2 cellular contexts compared by ENCODE assay signal in genomic region chr20:50515471-50516106, GRCh38.
TF ChIP-seq lines count a peak whose summit lies in the region.

No MANE protein-coding gene starts in this region.

TF ChIP-seq in GM12878, 131 proteins besides CTCF, POLR2A, EP300 and RAD21:
- 0 out of 2 replicates have a peak, but pooled peaks have one; percentile 12 for TF ChIP-seq BACH1 (IDR thresholded peaks at IDR 0.05; ENCODE audit: borderline replicate concordance)
- TF ChIP-seq HCFC1 (IDR thresholded peaks at IDR 0.05; ENCODE audit: low read length): no peak
- TF ChIP-seq NR2F1 (conservative IDR thresholded peaks at IDR 0.05): 0 out of 2 replicates have a peak, but pooled peaks have one; percentile 12
- TF ChIP-seq BCL11A (IDR thresholded peaks at IDR 0.05; ENCODE audit: low read depth, low read length): peak; percentile 10; the same call in 1 of the 2 replicates
- TF ChIP-seq ZBTB11 (CRISPR knock-in tag; IDR thresholded peaks at IDR 0.05): no peak

TF ChIP-seq in GM23338, 12 proteins besides CTCF, POLR2A, EP300 and RAD21:
- TF ChIP-seq ETS1 (IDR thresholded peaks at IDR 0.05) (no peak), ZNF331 (CRISPR knock-in tag; IDR thresholded peaks at IDR 0.05; ENCODE audit: low read depth) (no peak), EZH2phosphoT487 (IDR thresholded peaks at IDR 0.05; ENCODE audit: unreplicated experiment) (no peak), REST (IDR thresholded peaks at IDR 0.05; ENCODE audit: unreplicated experiment) (no peak), POLR2AphosphoS5 (IDR thresholded peaks at IDR 0.05; ENCODE audit: low read depth) (no peak), ZNF114 (CRISPR knock-in tag; IDR thresholded peaks at IDR 0.05) (no peak), NANOG (IDR thresholded peaks at IDR 0.05; ENCODE audit: borderline replicate concordance) (no peak), STAT1 (IDR thresholded peaks at IDR 0.05; ENCODE audit: unreplicated experiment) (no peak)
